9 cellular contexts compared by ENCODE assay signal in the genomic region with DNA sequence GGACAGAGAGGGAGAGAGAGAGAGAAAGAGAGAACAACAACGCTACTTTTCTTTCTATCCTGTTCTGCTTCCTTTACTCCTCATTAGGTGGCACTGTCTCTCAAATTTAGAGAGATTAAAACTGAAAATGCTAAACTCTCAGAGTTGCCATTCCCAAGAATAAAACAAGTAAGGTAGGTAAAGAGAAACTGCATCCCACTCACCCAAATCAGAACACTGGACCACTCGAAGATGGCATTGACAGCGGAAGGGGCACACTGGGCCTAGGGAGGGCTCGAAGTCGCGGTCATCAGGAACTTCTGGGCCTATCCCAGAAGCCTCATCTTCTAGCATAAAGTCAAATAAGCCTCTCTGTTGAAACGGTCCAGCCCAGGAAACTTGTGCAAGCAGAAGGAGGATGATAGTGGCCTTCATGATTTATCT. TPM values are rescaled to one million over a fixed set of nuclear protein-coding genes. Genes with fewer than 3 reads are reported as not detected.
DNase-seq lines count a peak whose midpoint lies in the region; ATAC-seq and TF ChIP-seq lines count a peak whose summit lies in the region.
"Had no signal": no experiment of that assay in that cellular context is flagged by ENCODE, and none has a peak within 500 bp of the region (broad histone marks: within the 10 kb centered on the region; RNA-seq: fewer than 3 reads in every experiment).

No MANE protein-coding gene starts in this region.

- CTCF ChIA-PET in HCT116 (lab: Charles Lee): interaction anchor here (1.6 kb wide), 1 partner anchor 148 kb away, joined by 5 read pairs; no protein-coding TSS in a partner anchor

- POLR2A ChIA-PET in HCT116 (lab: Charles Lee): no interaction called here

- no peaks in the 10 kb centered on the region for H3K27me3 ChIP-seq in HCT116 (ENCODE audit: insufficient read depth, low read length)
- no peaks in the 10 kb centered on the region for H3K27me3 ChIP-seq in SJSA1 (replicated peaks)
- no peaks in the 10 kb centered on the region for H3K27me3 ChIP-seq in heart right ventricle
- no peaks in the 10 kb centered on the region for H3K27me3 ChIP-seq in skeletal muscle tissue (ENCODE audit: control insufficient read depth in 3 of 3, insufficient read depth in 3 of 3, low read length in 3 of 3)
- H3K27me3 ChIP-seq: neutrophil had no signal

- no peaks in the 10 kb centered on the region for H3K79me2 ChIP-seq in HCT116 (ENCODE audit: insufficient read depth, low read length)

- ATAC-seq in HCT116: peak; percentile 60
- peak in 7 of 8 donors; percentile 40 to 71 (median 66) for ATAC-seq in heart right ventricle
- ATAC-seq in GM18909 (IDR thresholded peaks at IDR 0.05; ENCODE audit: poor library complexity, unreplicated experiment): no peak
- ATAC-seq in GM21515 (IDR thresholded peaks at IDR 0.05; ENCODE audit: unreplicated experiment): no peak

- 42 to 50% methylated on average over 7 of the region's 7 CpGs for WGBS in heart right ventricle, 2 donors

- H4K20me1 ChIP-seq in HCT116 (ENCODE audit: insufficient read depth): no peaks in the 10 kb centered on the region

- no peak for DNase-seq in HCT116 (ENCODE audit: low read depth, low spot score)
- DNase-seq in SJSA1 (ENCODE audit: low read depth in 1 of 2, low spot score in 2 of 2): peak in 1 of 2 experiments; percentile 60
- DNase-seq in heart right ventricle: no peak
- no peak for DNase-seq in activated CD8-positive, alpha-beta memory T cell treated with anti-CD3 and anti-CD28 coated beads, Interleukin-2, amount 50 U/mL, for 4 hours
- DNase-seq in COR-L47 (lab: John Stamatoyannopoulos, UW): no peak

- intact Hi-C loops in HCT116 (cut with micrococcal nuclease) (loop anchor here (1.0 to 10.0 kb wide), 3 partner anchors 69 to 177 kb away; no protein-coding TSS in a partner anchor), heart right ventricle (cut with DNase I) (loop anchor here in 6 of 10 donors (1.0 to 10.0 kb wide), 7 partner anchors 94 to 203 kb away; no protein-coding TSS in a partner anchor)

- peak; percentile 53 for TF ChIP-seq RAD21 in HCT116 (IDR thresholded peaks at IDR 0.05; ENCODE audit: low read depth)

- H3K9ac ChIP-seq in HCT116 (ENCODE audit: low read length) (no peak overlapping the region), skeletal muscle tissue (ENCODE audit: low read depth in 1 of 3, low read length in 3 of 3) (peak overlapping the region in 2 of 3 donors; percentile 51 to 60)

- RAD21 ChIA-PET in HCT116 (lab: Charles Lee; ENCODE audit: low non-redundant PET in 1 of 2, low total read pairs in 2 of 2, uncharacterized antibody in 2 of 2, unreplicated experiment in 2 of 2): no interaction called here

- H3K4me2 ChIP-seq in HCT116 (ENCODE audit: low read length): no peak overlapping the region

- TF ChIP-seq CTCF in HCT116 (IDR thresholded peaks at IDR 0.05 in 2 of 3, conservative IDR thresholded peaks at IDR 0.05 in 1 of 3; ENCODE audit: borderline replicate concordance in 1 of 3, insufficient read depth in 1 of 3, low read depth in 2 of 3, low read length in 2 of 3): peak; percentile 30 to 36 (median 32); a peak in 3 of 6 replicates
- TF ChIP-seq CTCF in heart right ventricle (IDR thresholded peaks at IDR 0.05): peak in 8 of 9 donors; percentile 14 to 65 (median 46)

- no TSS peak for BruUV-seq in HCT116 (replicated peaks; lab: Mats Ljungman, UMichigan)

- no peaks in the 10 kb centered on the region for H3K9me2 ChIP-seq in HCT116 (ENCODE audit: insufficient read depth)

- H3K4me1 ChIP-seq in HCT116 (ENCODE audit: control insufficient read depth in 1 of 2, insufficient read depth in 2 of 2, low read length in 2 of 2) (no peaks in the 10 kb centered on the region), SJSA1 (replicated peaks) (peaks cover 36% of the 10 kb centered on the region), heart right ventricle (peaks cover 0 to 7% (median 0%) of the 10 kb centered on the region in 9 donors), skeletal muscle tissue (ENCODE audit: control insufficient read depth in 3 of 3, insufficient read depth in 3 of 3, low read length in 3 of 3) (no peaks in the 10 kb centered on the region)

- TF ChIP-seq POLR2A in HCT116 (IDR thresholded peaks at IDR 0.05; ENCODE audit: borderline replicate concordance, extremely low read depth, insufficient read depth, insufficient read length): no peak

- H2AFZ ChIP-seq in HCT116 (ENCODE audit: low read depth, low read length, poor library complexity, severe bottlenecking): no peak overlapping the region

- H3K36me3 ChIP-seq in HCT116 (ENCODE audit: control insufficient read depth in 1 of 2, insufficient read depth in 2 of 2, low read length in 2 of 2) (no peaks in the 10 kb centered on the region), SJSA1 (no peaks in the 10 kb centered on the region), heart right ventricle (peaks cover 0 to 8% (median 0%) of the 10 kb centered on the region in 9 donors), skeletal muscle tissue (ENCODE audit: control insufficient read depth in 3 of 3, insufficient read depth in 3 of 3, low read length in 3 of 3) (no peaks in the 10 kb centered on the region)
- H3K36me3 ChIP-seq: neutrophil had no signal

- H3K4me3 ChIP-seq in HCT116 (replicated peaks in 1 of 2; ENCODE audit: low read depth in 1 of 2, low read length in 2 of 2): no peak overlapping the region
- no peak overlapping the region for H3K4me3 ChIP-seq in SJSA1
- peak overlapping the region in 9 of 10 donors; percentile 29 to 52 (median 45) for H3K4me3 ChIP-seq in heart right ventricle
- peak overlapping the region; percentile 23 to 73 (median 47) for H3K4me3 ChIP-seq in skeletal muscle tissue (ENCODE audit: low read length in 3 of 3)

- H3K9me3 ChIP-seq in HCT116 (ENCODE audit: control insufficient read depth in 1 of 2, insufficient read depth in 1 of 2, low read depth in 1 of 2, low read length in 2 of 2): no peaks in the 10 kb centered on the region
- no peaks in the 10 kb centered on the region for H3K9me3 ChIP-seq in SJSA1 (replicated peaks)
- no peaks in the 10 kb centered on the region for H3K9me3 ChIP-seq in heart right ventricle
- no peaks in the 10 kb centered on the region for H3K9me3 ChIP-seq in skeletal muscle tissue (ENCODE audit: control insufficient read depth in 3 of 3, low read length in 3 of 3)
- H3K9me3 ChIP-seq: neutrophil had no signal

- H3K27ac ChIP-seq in HCT116 (ENCODE audit: low read depth, low read length) (no peak overlapping the region), SJSA1 (peak overlapping the region; percentile 13; the same call in 1 of the 2 replicates), heart right ventricle (peak overlapping the region; percentile 30 to 84 (median 76)), skeletal muscle tissue (ENCODE audit: low read depth, low read length) (no peak overlapping the region)
- H3K27ac ChIP-seq: neutrophil had no signal

TF ChIP-seq in HCT116, 20 proteins besides CTCF, POLR2A, EP300 and RAD21:
- no peak for TF ChIP-seq ZFX (IDR thresholded peaks at IDR 0.05)
- TF ChIP-seq FOSL1 (IDR thresholded peaks at IDR 0.05; ENCODE audit: low read depth): no peak
- no peak for TF ChIP-seq SRF (IDR thresholded peaks at IDR 0.05; ENCODE audit: low read depth)
- TF ChIP-seq, protein P1, sequence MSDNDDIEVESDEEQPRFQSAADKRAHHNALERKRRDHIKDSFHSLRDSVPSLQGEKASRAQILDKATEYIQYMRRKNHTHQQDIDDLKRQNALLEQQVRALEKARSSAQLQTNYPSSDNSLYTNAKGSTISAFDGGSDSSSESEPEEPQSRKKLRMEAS (IDR thresholded peaks at IDR 0.05): no peak
- TF ChIP-seq JUND (IDR thresholded peaks at IDR 0.05): no peak
- no peak for TF ChIP-seq CEBPB (IDR thresholded peaks at IDR 0.05; ENCODE audit: low read depth)
- TF ChIP-seq, protein P2, sequence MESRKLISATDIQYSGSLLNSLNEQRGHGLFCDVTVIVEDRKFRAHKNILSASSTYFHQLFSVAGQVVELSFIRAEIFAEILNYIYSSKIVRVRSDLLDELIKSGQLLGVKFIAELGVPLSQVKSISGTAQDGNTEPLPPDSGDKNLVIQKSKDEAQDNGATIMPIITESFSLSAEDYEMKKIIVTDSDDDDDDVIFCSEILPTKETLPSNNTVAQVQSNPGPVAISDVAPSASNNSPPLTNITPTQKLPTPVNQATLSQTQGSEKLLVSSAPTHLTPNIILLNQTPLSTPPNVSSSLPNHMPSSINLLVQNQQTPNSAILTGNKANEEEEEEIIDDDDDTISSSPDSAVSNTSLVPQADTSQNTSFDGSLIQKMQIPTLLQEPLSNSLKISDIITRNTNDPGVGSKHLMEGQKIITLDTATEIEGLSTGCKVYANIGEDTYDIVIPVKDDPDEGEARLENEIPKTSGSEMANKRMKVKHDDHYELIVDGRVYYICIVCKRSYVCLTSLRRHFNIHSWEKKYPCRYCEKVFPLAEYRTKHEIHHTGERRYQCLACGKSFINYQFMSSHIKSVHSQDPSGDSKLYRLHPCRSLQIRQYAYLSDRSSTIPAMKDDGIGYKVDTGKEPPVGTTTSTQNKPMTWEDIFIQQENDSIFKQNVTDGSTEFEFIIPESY (IDR thresholded peaks at IDR 0.05; ENCODE audit: extremely low read depth, insufficient replicate concordance, low read length): no peak
- no peak for TF ChIP-seq EZH2phosphoT487 (IDR thresholded peaks at IDR 0.05; ENCODE audit: borderline replicate concordance)
- no peak for TF ChIP-seq YY1 (IDR thresholded peaks at IDR 0.05; ENCODE audit: extremely low read depth, insufficient replicate concordance, low read depth, low read length)
- TF ChIP-seq SIN3A (IDR thresholded peaks at IDR 0.05; ENCODE audit: low read depth): no peak

RNA-seq across cellular contexts. Expression of a gene that starts 4.5 kb away (rescaled TPM):
- 3.6 TPM for total RNA-seq in HCT116 (2021; ENCODE audit: unreplicated experiment)
- polyA plus RNA-seq in HCT116 (2012): not detected in 2 replicates
- total RNA-seq in SJSA1 (2014; rRNA removed; shearing (Covaris generic)): 37.2 and 71.4 TPM in 2 replicates
- 1,000 to 10,000 TPM in 1 of 10 donors, 100 to 1,000 TPM in 9; 286 to 1,072 (median 557) TPM for total RNA-seq in heart right ventricle
- polyA plus RNA-seq in heart right ventricle: 100 to 1,000 TPM; 315 to 703 TPM
- total RNA-seq in skeletal muscle tissue: 688 TPM

Comparison
In these comparisons a context has a peak if more than half of its experiments do, and no peak if none do; other contexts are left out.
1. ATAC-seq: peak in HCT116 (single experiment) and heart right ventricle (7 of 8); none in GM18909 (single experiment) and GM21515 (single experiment).
2. H3K27ac ChIP-seq: peak in SJSA1 (single experiment) and heart right ventricle (10 of 10); none in HCT116 (single experiment) and skeletal muscle tissue (single experiment).
3. H3K4me3 ChIP-seq: peak in heart right ventricle (9 of 10) and skeletal muscle tissue (3 of 3); none in HCT116 (0 of 2) and SJSA1 (single experiment).